In the genomic region with DNA sequence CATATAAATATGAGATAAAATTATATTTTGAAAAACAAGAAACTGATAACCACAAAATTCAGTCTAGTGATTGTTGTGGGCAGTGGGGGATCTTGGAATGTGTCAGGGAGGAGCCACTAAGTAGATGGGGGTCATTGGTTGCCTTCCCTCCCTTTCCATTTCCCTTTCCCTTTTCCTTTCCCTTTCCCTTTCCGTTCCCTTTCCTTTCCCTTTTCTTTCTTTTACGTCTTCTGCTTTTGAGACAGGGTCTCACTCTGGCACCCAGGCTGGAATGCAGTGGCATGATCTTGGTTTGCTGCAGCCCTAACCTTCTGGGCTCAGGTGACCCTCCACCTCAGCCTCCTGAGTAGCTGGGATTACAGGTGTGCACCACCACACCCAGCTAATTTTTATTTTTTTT, we compare ENCODE assay signal across 11 cellular contexts.
"Had no signal": no experiment of that assay in that cellular context is flagged by ENCODE, and none has a peak within 500 bp of the region (broad histone marks: within the 10 kb centered on the region; RNA-seq: fewer than 3 reads in every experiment).

No MANE protein-coding gene starts in this region.

- H3K27ac Mint-ChIP-seq: GM23338, HFFc6 had no signal

- FAIRE-seq: H1, H54 had no signal

- H3K4me1 ChIP-seq: HAP-1 had no signal

- H3K9ac ChIP-seq: GM23248 had no signal

- H3K4me1 Mint-ChIP-seq: GM23338 had no signal

- H3K4me3 Mint-ChIP-seq: GM23338, H9, HFFc6 had no signal

- DNase-seq: GM23248, GOT3, H7, H9, HCEC 1CT, HFFc6 had no signal

- H3K9me3 Mint-ChIP-seq: GM23338, H9, HFFc6 had no signal

- H3K4me3 ChIP-seq: GM23248, GM23338, HAP-1 had no signal

- ATAC-seq: GM23338, HCT116 had no signal

- H3K9me3 ChIP-seq: HAP-1 had no signal

- H3K27ac ChIP-seq: GM23248 had no signal
